Comparison of ENCODE assay signal across 8 cellular contexts in genomic region chr12:51820721-51821422, GRCh38. TPM values are rescaled to one million over a fixed set of nuclear protein-coding genes. Genes with fewer than 3 reads are reported as not detected.
DNase-seq lines count a peak whose midpoint lies in the region; ATAC-seq lines count a peak whose summit lies in the region.

No MANE protein-coding gene starts in this region.

- H3K9me3 ChIP-seq in mesenchymal stem cell (ENCODE audit: control insufficient read depth, low read length): no peaks in the 10 kb centered on the region

- H2AFZ ChIP-seq in mesenchymal stem cell (ENCODE audit: low read depth, low read length): no peak overlapping the region

- no peak overlapping the region for H2BK5ac ChIP-seq in mesenchymal stem cell (ENCODE audit: low read depth, low read length, poor library complexity, severe bottlenecking)

- no peaks in the 10 kb centered on the region for H3K27me3 Mint-ChIP-seq in central memory CD8-positive, alpha-beta T cell

- H3K18ac ChIP-seq in mesenchymal stem cell (ENCODE audit: low read depth in 1 of 2, low read length in 2 of 2): no peak overlapping the region

- peak overlapping the region in 1 of 2 experiments; percentile 35 for H2BK12ac ChIP-seq in mesenchymal stem cell (ENCODE audit: low read length in 2 of 2)

- peaks cover 1% of the 10 kb centered on the region for H3K36me3 Mint-ChIP-seq in central memory CD8-positive, alpha-beta T cell (ENCODE audit: insufficient read depth)

- H3K4me3 Mint-ChIP-seq in central memory CD8-positive, alpha-beta T cell: peak overlapping the region; percentile 76

- H3K4me1 ChIP-seq in mesenchymal stem cell (ENCODE audit: control insufficient read depth, insufficient read depth, low read depth, low read length): peaks cover 6% of the 10 kb centered on the region

- H3K23ac ChIP-seq in mesenchymal stem cell (ENCODE audit: low read length in 2 of 2): no peak overlapping the region

- H3K14ac ChIP-seq in mesenchymal stem cell (ENCODE audit: low read length in 2 of 2): no peak overlapping the region

- no peak overlapping the region for H2AK5ac ChIP-seq in mesenchymal stem cell (ENCODE audit: low read length, severe bottlenecking)

- H4K8ac ChIP-seq in mesenchymal stem cell (ENCODE audit: low read length): peak overlapping the region; percentile 67

- peaks cover 24 to 47% of the 10 kb centered on the region in 2 experiments for H3K27me3 ChIP-seq in mesenchymal stem cell (ENCODE audit: control insufficient read depth in 1 of 2, insufficient read depth in 1 of 2, low read length in 2 of 2)

- 55% methylated on average over 71 of the region's 94 CpGs for WGBS in mesenchymal stem cell

- peak overlapping the region; percentile 46 for H4K91ac ChIP-seq in mesenchymal stem cell (ENCODE audit: low read length)

- no peak overlapping the region for H3K27ac ChIP-seq in mesenchymal stem cell (ENCODE audit: low read length, poor library complexity, severe bottlenecking)

- H3K36me3 ChIP-seq in mesenchymal stem cell (ENCODE audit: control insufficient read depth in 1 of 2, insufficient read depth in 2 of 2, low read depth in 1 of 2, low read length in 2 of 2): peaks cover 0 to 3% of the 10 kb centered on the region in 2 experiments

- peak overlapping the region; percentile 55 for H3K9ac ChIP-seq in mesenchymal stem cell (ENCODE audit: low read length)

- ATAC-seq in central memory CD8-positive, alpha-beta T cell (replicated peaks; ENCODE audit: extremely low read depth, poor library complexity, severe bottlenecking): peak; percentile 77
- ATAC-seq in HG02623 (IDR thresholded peaks at IDR 0.05; ENCODE audit: unreplicated experiment): no peak

- H3K4me2 ChIP-seq in mesenchymal stem cell (ENCODE audit: low read length, poor library complexity, severe bottlenecking): no peak overlapping the region

- peak overlapping the region; percentile 81 for H2BK15ac ChIP-seq in mesenchymal stem cell (ENCODE audit: low read depth, poor library complexity, severe bottlenecking)

- H3K4me1 Mint-ChIP-seq in central memory CD8-positive, alpha-beta T cell: peaks cover 12% of the 10 kb centered on the region

- H2BK120ac ChIP-seq in mesenchymal stem cell (ENCODE audit: low read depth, low read length): no peak overlapping the region

- H3K27ac Mint-ChIP-seq in central memory CD8-positive, alpha-beta T cell (ENCODE audit: low read depth): peak overlapping the region; percentile 58

- DNase-seq in GM04503 (ENCODE audit: low read depth) (peak; percentile 12), NCI-H2081 (lab: John Stamatoyannopoulos, UW) (peak; percentile 78 to 84), mesenchymal stem cell (no peak), cortex of kidney (lab: John Stamatoyannopoulos, UW) (no peak)
- peak; percentile 56 to 65 (median 56) for DNase-seq in activated CD4-positive, CD25-positive, alpha-beta regulatory T cell (lab: John Stamatoyannopoulos, UW)
- DNase-seq in central memory CD8-positive, alpha-beta T cell (ENCODE audit: low spot score in 2 of 2): peak; percentile 64 to 67
- peak; percentile 75 to 83 for DNase-seq in stimulated activated CD8-positive, alpha-beta memory T cell treated with anti-CD3 and anti-CD28 coated beads, Interleukin-15, amount 100 ng/mL, for 48 hours (ENCODE audit: low read depth in 2 of 2)

- H3K9me3 Mint-ChIP-seq in central memory CD8-positive, alpha-beta T cell: no peaks in the 10 kb centered on the region

- no peaks in the 10 kb centered on the region for H3K79me1 ChIP-seq in mesenchymal stem cell (replicated peaks; ENCODE audit: low read length, poor library complexity, severe bottlenecking)

- no peak overlapping the region for H3K4ac ChIP-seq in mesenchymal stem cell (ENCODE audit: low read depth in 1 of 2, low read length in 2 of 2)

- H3K4me3 ChIP-seq in mesenchymal stem cell (ENCODE audit: insufficient read depth in 1 of 2, low read depth in 1 of 2, low read length in 2 of 2): no peak overlapping the region

RNA-seq across cellular contexts. Expression of gene FIGNL2, which starts 27.6 kb away (rescaled TPM):
- 0.62 TPM for polyA plus RNA-seq in mesenchymal stem cell (2013, experiment 1 of 2)
- 0.71 TPM for polyA plus RNA-seq in mesenchymal stem cell (2013, experiment 2 of 2)

Comparison
In these comparisons a context has a peak if more than half of its experiments do, and no peak if none do; other contexts are left out.
1. DNase-seq: peak in GM04503 (single experiment), NCI-H2081 (2 of 2), activated CD4-positive, CD25-positive, alpha-beta regulatory T cell (4 of 4), central memory CD8-positive, alpha-beta T cell (2 of 2) and stimulated activated CD8-positive, alpha-beta memory T cell treated with anti-CD3 and anti-CD28 coated beads, Interleukin-15, amount 100 ng/mL, for 48 hours (2 of 2); none in mesenchymal stem cell (single experiment) and cortex of kidney (single experiment).